24 cellular contexts compared by ENCODE assay signal in genomic region chr3:46417120-46417510, GRCh38. TPM values are rescaled to one million over a fixed set of nuclear protein-coding genes. Genes with fewer than 3 reads are reported as not detected.
DNase-seq lines count a peak whose midpoint lies in the region; ATAC-seq and TF ChIP-seq lines count a peak whose summit lies in the region.
"Had no signal": no experiment of that assay in that cellular context is flagged by ENCODE, and none has a peak within 500 bp of the region (broad histone marks: within the 10 kb centered on the region; RNA-seq: fewer than 3 reads in every experiment).

No MANE protein-coding gene starts in this region.

- H3K27ac Mint-ChIP-seq in stimulated activated memory B cell treated with anti-CD40 and anti-IgM and Interleukin-4, amounts not matched to agents 10 μg/mL and 1 μg/mL and 100 μg/mL, for 72 hours: peak overlapping the region; percentile 77
- H3K27ac Mint-ChIP-seq: CD4-positive, alpha-beta T cell had no signal

- ATAC-seq in Right ventricle myocardium superior (ENCODE audit: poor library complexity) (peak; percentile 79), GM18502 (IDR thresholded peaks at IDR 0.05; ENCODE audit: poor library complexity, unreplicated experiment) (no peak)
- ATAC-seq in stimulated activated memory B cell treated with anti-CD40 and anti-IgM and Interleukin-4, amounts not matched to agents 10 μg/mL and 1 μg/mL and 100 μg/mL, for 72 hours: no peak
- ATAC-seq: A549 had no signal

- intact Hi-C loops in Right ventricle myocardium superior (cut with DNase I) (no loop called here), cardiac septum (cut with DNase I) (no loop called here)

- H3K4me2 ChIP-seq in KMS-11: peak overlapping the region; percentile 71; the same call in 1 of the 2 replicates
- H3K4me2 ChIP-seq: A549 had no signal

- DNase-seq in Right ventricle myocardium superior (no peak), cardiac septum (ENCODE audit: low spot score) (no peak), cardiac muscle cell (ENCODE audit: low read depth in 1 of 2, low spot score in 1 of 2) (peak in 1 of 2 donors; percentile 54), NCI-H1092 treated with DMSO at 0.1 percent for 48 hours (lab: John Stamatoyannopoulos, UW) (no peak), NCI-H1930 (lab: John Stamatoyannopoulos, UW) (no peak)
- DNase-seq: BE2C; CD4-positive, alpha-beta T cell; DMS79; GM23248; H9; KG1; NCI-H1694; NCI-H2081 treated with DMSO at 0.1 percent for 48 hours; NCI-H446 treated with DMSO at 0.1 percent for 48 hours; NCI-H526 treated with DMSO at 0.1 percent for 48 hours; SHP77 treated with DMSO at 0.1 percent for 48 hours; SW 1271 had no signal

- H3K27me3 ChIP-seq in KMS-11 (ENCODE audit: insufficient read depth, low read depth): no peaks in the 10 kb centered on the region
- no peaks in the 10 kb centered on the region for H3K27me3 ChIP-seq in cardiac muscle cell
- H3K27me3 ChIP-seq: BE2C had no signal

- H3K4me1 ChIP-seq in KMS-11 (ENCODE audit: low read depth, poor library complexity, severe bottlenecking) (peaks cover 27% of the 10 kb centered on the region), cardiac muscle cell (ENCODE audit: low read depth) (peaks cover 60% of the 10 kb centered on the region)
- H3K4me1 ChIP-seq: A549, BE2C had no signal

- H3K4me1 Mint-ChIP-seq in stimulated activated memory B cell treated with anti-CD40 and anti-IgM and Interleukin-4, amounts not matched to agents 10 μg/mL and 1 μg/mL and 100 μg/mL, for 72 hours: peaks cover 18% of the 10 kb centered on the region

- no peak overlapping the region for H3K4me3 Mint-ChIP-seq in stimulated activated memory B cell treated with anti-CD40 and anti-IgM and Interleukin-4, amounts not matched to agents 10 μg/mL and 1 μg/mL and 100 μg/mL, for 72 hours
- H3K4me3 Mint-ChIP-seq: CD4-positive, alpha-beta T cell; H9 had no signal

- H3K9ac ChIP-seq in KMS-11: no peak overlapping the region
- H3K9ac ChIP-seq: GM23248 had no signal

- TF ChIP-seq CTCF in KMS-11 (conservative IDR thresholded peaks at IDR 0.05; ENCODE audit: low read depth, low read length): no peak
- TF ChIP-seq CTCF in cardiac muscle cell (IDR thresholded peaks at IDR 0.05; ENCODE audit: low read depth, low read length): no peak

- H3K36me3 ChIP-seq in KMS-11 (ENCODE audit: insufficient read depth) (no peaks in the 10 kb centered on the region), cardiac muscle cell (no peaks in the 10 kb centered on the region)
- H3K36me3 ChIP-seq: BE2C had no signal

- H3K4me3 ChIP-seq in KMS-11 (IDR thresholded peaks at IDR 0.05; ENCODE audit: insufficient read depth, low read depth, low read length) (no peak overlapping the region), cardiac muscle cell (no peak overlapping the region)
- H3K4me3 ChIP-seq: A549, GM12878, GM23248, SK-N-MC had no signal

- H3K9me3 Mint-ChIP-seq in stimulated activated memory B cell treated with anti-CD40 and anti-IgM and Interleukin-4, amounts not matched to agents 10 μg/mL and 1 μg/mL and 100 μg/mL, for 72 hours: no peaks in the 10 kb centered on the region
- H3K9me3 Mint-ChIP-seq: CD4-positive, alpha-beta T cell; H9 had no signal

- no peaks in the 10 kb centered on the region for H4K20me1 ChIP-seq in KMS-11 (ENCODE audit: insufficient read depth)

- no peaks in the 10 kb centered on the region for H3K36me3 Mint-ChIP-seq in stimulated activated memory B cell treated with anti-CD40 and anti-IgM and Interleukin-4, amounts not matched to agents 10 μg/mL and 1 μg/mL and 100 μg/mL, for 72 hours

- H3K79me2 ChIP-seq in KMS-11 (ENCODE audit: insufficient read depth, low read depth): no peaks in the 10 kb centered on the region

- H3K27ac ChIP-seq in KMS-11 (peak overlapping the region; percentile 69), cardiac muscle cell (peak overlapping the region; percentile 68)
- H3K27ac ChIP-seq: A549, GM23248, SK-N-MC had no signal

- H3K9me3 ChIP-seq in cardiac muscle cell (ENCODE audit: low read depth): no peaks in the 10 kb centered on the region
- H3K9me3 ChIP-seq: A549, BE2C had no signal

- H2AFZ ChIP-seq in KMS-11 (ENCODE audit: low read depth): no peak overlapping the region
- H2AFZ ChIP-seq: GM23248 had no signal

- H3K27me3 Mint-ChIP-seq in stimulated activated memory B cell treated with anti-CD40 and anti-IgM and Interleukin-4, amounts not matched to agents 10 μg/mL and 1 μg/mL and 100 μg/mL, for 72 hours: no peaks in the 10 kb centered on the region
- H3K27me3 Mint-ChIP-seq: CD4-positive, alpha-beta T cell had no signal

RNA-seq across cellular contexts. Expression of gene CCRL2, which starts 10.1 kb away (rescaled TPM):
- total RNA-seq in Right ventricle myocardium superior: 1.1 TPM
- 1.3 TPM for total RNA-seq in cardiac septum
- 7.2 and 8.6 TPM in 2 replicates for total RNA-seq in cardiac muscle cell
- 5.3 and 10.4 TPM in 2 replicates for polyA plus RNA-seq in cardiac muscle cell
- total RNA-seq: GM23248, H9 had no signal
- polyA plus RNA-seq: A549, GM23248 had no signal

RNA-seq across cellular contexts. Expression of gene CCR5, which starts 46.4 kb away (rescaled TPM):
- total RNA-seq in Right ventricle myocardium superior: 0.24 TPM
- 0.81 TPM for total RNA-seq in cardiac septum
- not detected in 2 replicates for total RNA-seq in cardiac muscle cell
- polyA plus RNA-seq in cardiac muscle cell: not detected in 2 replicates
- total RNA-seq: GM23248, H9, HT1080 had no signal
- polyA plus RNA-seq: A549, GM23248 had no signal

RNA-seq across cellular contexts. Expression of gene LTF, which starts 47.6 kb away (rescaled TPM):
- total RNA-seq in Right ventricle myocardium superior (3.7 TPM), cardiac septum (5.4 TPM), cardiac muscle cell (not detected in 2 replicates)
- not detected in 2 replicates for polyA plus RNA-seq in cardiac muscle cell
- total RNA-seq: CD4-positive, alpha-beta T cell; GM23248; H9 had no signal
- polyA plus RNA-seq: A549, GM23248 had no signal
